ENCODE assay signal across 17 cellular contexts in genomic region chr10:78513986-78514385, GRCh38.
A peak's percentile ranks its signal among the peaks of the same experiment; 100 is the strongest.
DNase-seq lines count a peak whose midpoint lies in the region; ATAC-seq lines count a peak whose summit lies in the region.
"Had no signal": no experiment of that assay in that cellular context is flagged by ENCODE, and none has a peak within 500 bp of the region (broad histone marks: within the 10 kb centered on the region; RNA-seq: fewer than 3 reads in every experiment).

No MANE protein-coding gene starts in this region.

- ATAC-seq in left lobe of liver, result no peak

- H3K4me1 Mint-ChIP-seq in activated naive CD4-positive, alpha-beta T cell treated with anti-CD3 and anti-CD28 coated beads, Interleukin-2, amount 50 U/mL, for 24 hours, result no peaks in the 10 kb centered on the region
- H3K4me1 Mint-ChIP-seq: CD14-positive monocyte had no signal

- no peaks in the 10 kb centered on the region for H3K27me3 ChIP-seq in trophoblast cell (ENCODE audit: insufficient read depth, low read length)
- H3K27me3 ChIP-seq: SJSA1 had no signal

- WGBS in trophoblast cell (ENCODE audit: extremely low coverage, insufficient coverage, insufficient read length), result no CpG with 5 or more reads among the region's 3 CpGs

- no peaks in the 10 kb centered on the region for H3K27me3 Mint-ChIP-seq in activated naive CD4-positive, alpha-beta T cell treated with anti-CD3 and anti-CD28 coated beads, Interleukin-2, amount 50 U/mL, for 24 hours

- H2BK5ac ChIP-seq in trophoblast cell (ENCODE audit: low read depth, low read length, poor library complexity), result peak overlapping the region; percentile 28

- no peak overlapping the region for H3K4me3 ChIP-seq in trophoblast cell (ENCODE audit: low read depth, low read length)
- H3K4me3 ChIP-seq: SJSA1 had no signal

- no peak overlapping the region for H4K8ac ChIP-seq in trophoblast cell (ENCODE audit: low read depth, low read length)

- H4K91ac ChIP-seq in trophoblast cell (ENCODE audit: low read depth, low read length), result peak overlapping the region; percentile 25

- H2AK5ac ChIP-seq in trophoblast cell (ENCODE audit: low read length), result peak overlapping the region; percentile 38

- H3K4me1 ChIP-seq in trophoblast cell (ENCODE audit: control insufficient read depth in 1 of 2, insufficient read depth in 2 of 2, low read length in 2 of 2), result peaks cover 0 to 4% of the 10 kb centered on the region in 2 experiments

- peak overlapping the region; percentile 41 for H2BK120ac ChIP-seq in trophoblast cell (ENCODE audit: insufficient read depth, low read length, poor library complexity)

- H3K27ac ChIP-seq in trophoblast cell (ENCODE audit: low read depth, low read length), result no peak overlapping the region
- H3K27ac ChIP-seq: KMS-11, SJSA1 had no signal

- peak overlapping the region; percentile 19 for H3K27ac Mint-ChIP-seq in activated naive CD4-positive, alpha-beta T cell treated with anti-CD3 and anti-CD28 coated beads, Interleukin-2, amount 50 U/mL, for 24 hours

- H3K4me2 ChIP-seq in trophoblast cell (ENCODE audit: low read length), result no peak overlapping the region
- H3K4me2 ChIP-seq: KMS-11 had no signal

- H3K79me1 ChIP-seq in trophoblast cell (ENCODE audit: low read length), result peaks cover 23% of the 10 kb centered on the region

- H4K12ac ChIP-seq in trophoblast cell (ENCODE audit: low read depth, low read length), result no peak overlapping the region

- no peak overlapping the region for H3K9ac ChIP-seq in trophoblast cell (ENCODE audit: low read length)
- H3K9ac ChIP-seq: KMS-11 had no signal

- H2BK12ac ChIP-seq in trophoblast cell (ENCODE audit: low read length), result peak overlapping the region; percentile 61

- H3K36me3 ChIP-seq in trophoblast cell (ENCODE audit: control insufficient read depth in 1 of 2, insufficient read depth in 2 of 2, low read length in 2 of 2), result no peaks in the 10 kb centered on the region
- H3K36me3 ChIP-seq: SJSA1 had no signal

- H3K4me3 Mint-ChIP-seq in activated naive CD4-positive, alpha-beta T cell treated with anti-CD3 and anti-CD28 coated beads, Interleukin-2, amount 50 U/mL, for 24 hours, result no peak overlapping the region
- H3K4me3 Mint-ChIP-seq: CD14-positive monocyte had no signal

- H3K14ac ChIP-seq in trophoblast cell (ENCODE audit: low read length), result no peak overlapping the region

- no peaks in the 10 kb centered on the region for H3K36me3 Mint-ChIP-seq in activated naive CD4-positive, alpha-beta T cell treated with anti-CD3 and anti-CD28 coated beads, Interleukin-2, amount 50 U/mL, for 24 hours
- H3K36me3 Mint-ChIP-seq: CD14-positive monocyte had no signal

- no peak overlapping the region for H3K4ac ChIP-seq in trophoblast cell (ENCODE audit: low read depth, low read length)

- H3K23ac ChIP-seq in trophoblast cell (ENCODE audit: low read length), result no peak overlapping the region

- peak overlapping the region; percentile 5 for H3K18ac ChIP-seq in trophoblast cell (ENCODE audit: low read length)

- peaks cover 2% of the 10 kb centered on the region for H3K9me3 ChIP-seq in trophoblast cell (ENCODE audit: insufficient read depth, low read depth, low read length)
- H3K9me3 ChIP-seq: SJSA1 had no signal

- no peaks in the 10 kb centered on the region for H3K79me2 ChIP-seq in trophoblast cell (ENCODE audit: control insufficient read depth, insufficient read depth, low read length, poor library complexity)

- DNase-seq in activated naive CD4-positive, alpha-beta T cell treated with anti-CD3 and anti-CD28 coated beads, Interleukin-2, amount 50 U/mL, for 16 hours, result no peak
- DNase-seq in left lobe of liver (ENCODE audit: low spot score) (peak; percentile 19), trophoblast cell (no peak), NCI-H1436 (lab: John Stamatoyannopoulos, UW) (no peak), NCI-H1105 treated with DMSO at 0.1 percent for 48 hours (lab: John Stamatoyannopoulos, UW) (no peak), NCI-H2081 treated with DMSO at 0.1 percent for 48 hours (lab: John Stamatoyannopoulos, UW) (no peak)
- DNase-seq: EL, GF-D8, NCI-H1694 treated with DMSO at 0.1 percent for 48 hours, NCI-H2107, NCI-H446 treated with DMSO at 0.1 percent for 48 hours, NCI-H526 treated with DMSO at 0.1 percent for 48 hours, OCI-M1 had no signal

- no peak overlapping the region for H2AFZ ChIP-seq in trophoblast cell (ENCODE audit: insufficient read depth, low read length, poor library complexity)

- H3K9me3 Mint-ChIP-seq in activated naive CD4-positive, alpha-beta T cell treated with anti-CD3 and anti-CD28 coated beads, Interleukin-2, amount 50 U/mL, for 24 hours, result no peaks in the 10 kb centered on the region
- H3K9me3 Mint-ChIP-seq: CD14-positive monocyte had no signal
